In the genomic region with DNA sequence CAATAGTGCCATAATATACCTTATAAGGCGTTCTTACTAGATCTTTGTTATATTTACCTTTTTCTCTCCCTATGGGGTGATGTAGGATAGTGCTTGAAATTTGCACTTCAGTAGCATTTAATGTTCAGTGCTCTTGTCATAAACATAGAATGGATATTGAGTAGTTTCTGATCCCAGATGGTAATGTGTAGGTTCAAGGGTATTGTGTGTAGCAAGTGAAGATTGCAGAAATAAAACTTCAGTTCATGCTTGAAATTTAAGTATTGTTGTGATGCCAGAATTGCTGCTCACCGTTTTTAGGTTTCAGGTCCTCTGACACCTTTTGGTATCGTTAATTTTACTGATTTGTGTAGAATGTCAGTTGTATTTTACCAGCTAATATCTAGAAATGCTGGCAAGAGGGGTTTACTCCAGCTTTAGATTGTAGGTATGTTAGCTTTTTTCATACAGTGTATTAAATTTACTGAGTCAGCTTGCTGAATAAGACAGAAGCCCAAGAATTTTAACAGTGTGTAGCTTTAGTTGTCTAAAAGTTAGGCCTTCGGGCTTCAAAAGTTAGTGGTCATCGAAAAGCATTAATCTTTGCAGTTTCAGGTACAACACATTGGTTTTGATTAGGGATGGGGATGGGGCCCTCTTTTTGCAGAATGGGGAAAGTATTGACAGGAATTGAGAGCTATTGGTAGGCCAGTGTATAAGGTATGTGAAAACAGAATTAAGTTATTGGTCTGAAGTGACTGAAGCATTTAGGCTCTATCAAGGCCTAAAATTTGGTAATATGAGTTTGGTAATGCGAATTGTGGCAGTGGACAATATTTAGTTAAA, we compare ENCODE assay signal across 8 cellular contexts. TPM values are rescaled to one million over a fixed set of nuclear protein-coding genes. Genes with fewer than 3 reads are reported as not detected.
A peak's percentile ranks its signal among the peaks of the same experiment; 100 is the strongest.
DNase-seq lines count a peak whose midpoint lies in the region; ATAC-seq and TF ChIP-seq lines count a peak whose summit lies in the region.

No MANE protein-coding gene starts in this region.

- TF ChIP-seq CTCF in right lobe of liver (IDR thresholded peaks at IDR 0.05), result no peak
- TF ChIP-seq CTCF in transverse colon (IDR thresholded peaks at IDR 0.05), result no peak

- H3K4me3 Mint-ChIP-seq in activated naive CD4-positive, alpha-beta T cell treated with anti-CD3 and anti-CD28 coated beads for 36 hours, result peak overlapping the region; percentile 96
- peak overlapping the region; percentile 95 for H3K4me3 Mint-ChIP-seq in activated naive CD8-positive, alpha-beta T cell treated with anti-CD3 and anti-CD28 coated beads, Interleukin-2, amount 50 U/mL, for 24 hours

- no peak for ATAC-seq in activated naive CD8-positive, alpha-beta T cell treated with anti-CD3 and anti-CD28 coated beads, Interleukin-2, amount 50 U/mL, for 24 hours
- ATAC-seq in right lobe of liver, result no peak
- ATAC-seq in GM21447 (IDR thresholded peaks at IDR 0.05; ENCODE audit: unreplicated experiment), result no peak

- H3K36me3 ChIP-seq in right lobe of liver (no peaks in the 10 kb centered on the region), transverse colon (no peaks in the 10 kb centered on the region)

- H3K27me3 ChIP-seq in right lobe of liver, result no peaks in the 10 kb centered on the region
- no peaks in the 10 kb centered on the region for H3K27me3 ChIP-seq in transverse colon

- WGBS in right lobe of liver (ENCODE audit: insufficient coverage, low coverage, low lambda C conversion rate, missing lambda C conversion rate), result 0% methylated on average over 6 of the region's 6 CpGs
- WGBS in transverse colon (ENCODE audit: low coverage in 1 of 2), 2 donors, result 1 to 5% methylated on average over 6 of the region's 6 CpGs

- in situ Hi-C loops in transverse colon (cut with MboI; ENCODE audit: low pct_ligation_motif_present in 1 of 4, low pct_unique_long_range_greater_than_20kb in 1 of 4, low sequenced_read_pairs in 3 of 4), result loop anchor here (10.0 to 25.0 kb wide), 4 partner anchors 247 to 522 kb away; no protein-coding TSS in a partner anchor

- H3K4me3 ChIP-seq in right lobe of liver, result peak overlapping the region; percentile 69 to 86 (median 70)
- H3K4me3 ChIP-seq in transverse colon, result peak overlapping the region; percentile 69 to 97 (median 76)

- no peak overlapping the region for H3K27ac Mint-ChIP-seq in activated naive CD4-positive, alpha-beta T cell treated with anti-CD3 and anti-CD28 coated beads for 36 hours
- peak overlapping the region; percentile 81 for H3K27ac Mint-ChIP-seq in activated naive CD8-positive, alpha-beta T cell treated with anti-CD3 and anti-CD28 coated beads, Interleukin-2, amount 50 U/mL, for 24 hours

- TF ChIP-seq POLR2A in right lobe of liver (IDR thresholded peaks at IDR 0.05) (no peak), transverse colon (IDR thresholded peaks at IDR 0.05) (no peak)

- peaks cover 0 to 30% (median 8%) of the 10 kb centered on the region in 4 donors for H3K4me1 ChIP-seq in right lobe of liver
- peaks cover 0 to 42% (median 29%) of the 10 kb centered on the region in 4 donors for H3K4me1 ChIP-seq in transverse colon

- H3K9me3 Mint-ChIP-seq in activated naive CD4-positive, alpha-beta T cell treated with anti-CD3 and anti-CD28 coated beads for 36 hours, result no peaks in the 10 kb centered on the region
- no peaks in the 10 kb centered on the region for H3K9me3 Mint-ChIP-seq in activated naive CD8-positive, alpha-beta T cell treated with anti-CD3 and anti-CD28 coated beads, Interleukin-2, amount 50 U/mL, for 24 hours

- intact Hi-C loops in activated naive CD4-positive, alpha-beta T cell treated with anti-CD3 and anti-CD28 coated beads for 36 hours (cut with micrococcal nuclease), result loop anchor here (1.0 to 2.0 kb wide), 4 partner anchors 9 to 200 kb away; no protein-coding TSS in a partner anchor
- intact Hi-C loops in right lobe of liver (cut with DNase I) (loop anchor here in 1 of 2 donors (10.0 kb wide), 1 partner anchor 249 kb away; no protein-coding TSS in a partner anchor), transverse colon (cut with DNase I; ENCODE audit: low total_unique reads) (no loop called here)

- H3K27me3 Mint-ChIP-seq in activated naive CD4-positive, alpha-beta T cell treated with anti-CD3 and anti-CD28 coated beads for 36 hours (ENCODE audit: low read depth), result peaks cover 3% of the 10 kb centered on the region
- no peaks in the 10 kb centered on the region for H3K27me3 Mint-ChIP-seq in activated naive CD8-positive, alpha-beta T cell treated with anti-CD3 and anti-CD28 coated beads, Interleukin-2, amount 50 U/mL, for 24 hours

- DNase-seq in activated naive CD4-positive, alpha-beta T cell treated with anti-CD3 and anti-CD28 coated beads for 36 hours, result no peak
- no peak for DNase-seq in activated naive CD4-positive, alpha-beta T cell (lab: John Stamatoyannopoulos, UW)
- no peak for DNase-seq in activated naive CD8-positive, alpha-beta T cell treated with anti-CD3 and anti-CD28 coated beads, Interleukin-2, amount 50 U/mL, for 24 hours
- no peak for DNase-seq in right lobe of liver
- DNase-seq in transverse colon, result no peak
- no peak for DNase-seq in SW480 (ENCODE audit: low spot score)
- no peak for DNase-seq in EL

- no peak for TF ChIP-seq EP300 in transverse colon (IDR thresholded peaks at IDR 0.05; ENCODE audit: low read depth)

- peaks cover 13% of the 10 kb centered on the region for H3K36me3 Mint-ChIP-seq in activated naive CD4-positive, alpha-beta T cell treated with anti-CD3 and anti-CD28 coated beads for 36 hours (ENCODE audit: low read depth)
- H3K36me3 Mint-ChIP-seq in activated naive CD8-positive, alpha-beta T cell treated with anti-CD3 and anti-CD28 coated beads, Interleukin-2, amount 50 U/mL, for 24 hours (ENCODE audit: low read depth), result peaks cover 15% of the 10 kb centered on the region

- H3K9me3 ChIP-seq in right lobe of liver (no peaks in the 10 kb centered on the region), transverse colon (no peaks in the 10 kb centered on the region)

- CTCF ChIA-PET in activated naive CD4-positive, alpha-beta T cell treated with anti-CD3 and anti-CD28 coated beads for 36 hours (lab: Charles Lee), result interaction anchor here (0.9 to 1.0 kb wide), 3 partner anchors 17 to 522 kb away, joined by 3 to 4 read pairs (median 3); no protein-coding TSS in a partner anchor

- H3K27ac ChIP-seq in right lobe of liver (peak overlapping the region; percentile 93 to 98 (median 97)), transverse colon (peak overlapping the region; percentile 93 to 100 (median 98))

- peaks cover 49% of the 10 kb centered on the region for H3K4me1 Mint-ChIP-seq in activated naive CD4-positive, alpha-beta T cell treated with anti-CD3 and anti-CD28 coated beads for 36 hours (ENCODE audit: low read depth)
- H3K4me1 Mint-ChIP-seq in activated naive CD8-positive, alpha-beta T cell treated with anti-CD3 and anti-CD28 coated beads, Interleukin-2, amount 50 U/mL, for 24 hours, result peaks cover 60% of the 10 kb centered on the region

RNA-seq across cellular contexts. Expression of a gene that starts 2.0 kb away (rescaled TPM):
- 10 to 100 TPM; 30.4 to 34.9 TPM for total RNA-seq in activated naive CD4-positive, alpha-beta T cell treated with anti-CD3 and anti-CD28 coated beads for 36 hours
- total RNA-seq in right lobe of liver (10 to 100 TPM; 37.5 to 73.7 (median 50.4) TPM), transverse colon (100 to 1,000 TPM in 3 of 4 donors, 10 to 100 TPM in 1; 78.6 to 184 (median 129) TPM)

RNA-seq across cellular contexts. Expression of a gene that starts 2.1 kb away (rescaled TPM):
- total RNA-seq in activated naive CD4-positive, alpha-beta T cell treated with anti-CD3 and anti-CD28 coated beads for 36 hours, result under 1 TPM; 0.17 to 0.21 TPM
- total RNA-seq in right lobe of liver, result under 1 TPM in 5 of 6 experiments, not detected in 1; 0.24 to 0.53 (median 0.34) TPM
- total RNA-seq in transverse colon, result under 1 TPM in 3 of 4 donors, not detected in 1; 0.79 to 1.00 (median 0.82) TPM

RNA-seq across cellular contexts. Expression of a gene that starts 47.4 kb away (rescaled TPM):
- 10 to 100 TPM; 47.4 to 53.7 TPM for total RNA-seq in activated naive CD4-positive, alpha-beta T cell treated with anti-CD3 and anti-CD28 coated beads for 36 hours
- total RNA-seq in right lobe of liver (10 to 100 TPM; 17.4 to 24.2 (median 22.3) TPM), transverse colon (10 to 100 TPM in 3 of 4 donors, 1 to 10 TPM in 1; 8.6 to 43.5 (median 35.8) TPM)
